In the genomic region with DNA sequence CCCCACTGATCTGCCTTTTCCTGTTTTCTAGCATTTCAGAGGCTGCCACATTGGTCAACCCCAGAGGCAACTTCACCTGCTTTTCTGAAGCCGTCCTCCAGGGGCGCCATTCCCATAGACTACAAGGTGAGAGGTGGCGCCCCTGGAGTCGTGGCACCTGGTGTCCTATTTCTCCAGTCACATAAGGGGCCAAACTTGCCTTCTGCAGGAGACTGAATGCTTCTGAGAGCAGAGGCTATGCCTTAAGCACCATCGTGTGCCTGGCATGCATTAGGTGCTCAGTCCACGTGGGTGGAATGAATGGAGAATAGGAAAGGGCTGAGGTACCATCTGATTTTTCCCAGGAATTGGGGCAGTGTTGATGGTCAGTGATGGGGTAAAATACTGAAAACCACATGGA, we compare ENCODE assay signal across 8 cellular contexts.
A peak's percentile ranks its signal among the peaks of the same experiment; 100 is the strongest.
DNase-seq lines count a peak whose midpoint lies in the region; ATAC-seq and TF ChIP-seq lines count a peak whose summit lies in the region.

No MANE protein-coding gene starts in this region.

- H3K9me3 ChIP-seq in SJCRH30 (replicated peaks) = no peaks in the 10 kb centered on the region
- H3K9me3 ChIP-seq in naive thymus-derived CD4-positive, alpha-beta T cell (ENCODE audit: control insufficient read depth in 2 of 3, low read length in 3 of 3) = no peaks in the 10 kb centered on the region

- no peak overlapping the region for H3K27ac Mint-ChIP-seq in naive thymus-derived CD4-positive, alpha-beta T cell

- CTCF ChIA-PET in naive thymus-derived CD4-positive, alpha-beta T cell (lab: Charles Lee) = no interaction called here

- no peaks in the 10 kb centered on the region for H3K36me3 ChIP-seq in SJCRH30
- no peaks in the 10 kb centered on the region for H3K36me3 ChIP-seq in naive thymus-derived CD4-positive, alpha-beta T cell (ENCODE audit: control insufficient read depth in 2 of 3, insufficient read depth in 3 of 3, low read length in 3 of 3)

- peaks cover 0 to 9% (median 3%) of the 10 kb centered on the region in 11 donors for H3K9me3 Mint-ChIP-seq in naive thymus-derived CD4-positive, alpha-beta T cell

- intact Hi-C loops in naive thymus-derived CD4-positive, alpha-beta T cell (cut with micrococcal nuclease) = no loop called here

- no peak overlapping the region for H3K27ac ChIP-seq in SJCRH30
- no peak overlapping the region for H3K27ac ChIP-seq in naive thymus-derived CD4-positive, alpha-beta T cell (ENCODE audit: low read depth, low read length)

- in situ Hi-C loops in GM13977 (cut with MboI; ENCODE audit: low pct_unique_long_range_greater_than_20kb, low sequenced_read_pairs, unreplicated experiment) (no loop called here), G401 (cut with HindIII; ENCODE audit: low sequenced_read_pairs) (no loop called here)

- DNase-seq in CD1c-positive myeloid dendritic cell (ENCODE audit: extremely low spot score) (peak; percentile 12), GM13977 (ENCODE audit: low spot score) (peak; percentile 44), SJCRH30 (peak; percentile 13 to 36), iPS-NIHi7 (ENCODE audit: extremely low spot score) (peak; percentile 90), GF-D8 (lab: John Stamatoyannopoulos, UW) (no peak), G401 (ENCODE audit: low spot score) (no peak)
- DNase-seq in naive thymus-derived CD4-positive, alpha-beta T cell = no peak

- POLR2A ChIA-PET in naive thymus-derived CD4-positive, alpha-beta T cell (lab: Charles Lee) = no interaction called here

- no peak overlapping the region for H3K4me3 Mint-ChIP-seq in naive thymus-derived CD4-positive, alpha-beta T cell

- no peaks in the 10 kb centered on the region for H3K36me3 Mint-ChIP-seq in naive thymus-derived CD4-positive, alpha-beta T cell

- no peaks in the 10 kb centered on the region for H3K4me1 ChIP-seq in SJCRH30
- H3K4me1 ChIP-seq in naive thymus-derived CD4-positive, alpha-beta T cell (ENCODE audit: control insufficient read depth in 2 of 2, insufficient read depth in 2 of 2, low read length in 2 of 2) = no peaks in the 10 kb centered on the region

- peaks cover 0 to 2% (median 0%) of the 10 kb centered on the region in 7 donors for H3K4me1 Mint-ChIP-seq in naive thymus-derived CD4-positive, alpha-beta T cell

- H3K27me3 Mint-ChIP-seq in naive thymus-derived CD4-positive, alpha-beta T cell = peaks cover 0 to 57% (median 34%) of the 10 kb centered on the region in 5 donors

- no peak overlapping the region for H3K4me3 ChIP-seq in SJCRH30
- H3K4me3 ChIP-seq in naive thymus-derived CD4-positive, alpha-beta T cell (ENCODE audit: low read length) = no peak overlapping the region

- peak; percentile 59 for TF ChIP-seq CTCF in GM13977 (IDR thresholded peaks at IDR 0.05; ENCODE audit: extremely low read depth, insufficient read depth, missing control alignments)

- ATAC-seq in naive thymus-derived CD4-positive, alpha-beta T cell = no peak
- no peak for ATAC-seq in GM21360 (IDR thresholded peaks at IDR 0.05; ENCODE audit: unreplicated experiment)

- no peaks in the 10 kb centered on the region for H3K27me3 ChIP-seq in SJCRH30
- H3K27me3 ChIP-seq in naive thymus-derived CD4-positive, alpha-beta T cell (ENCODE audit: control insufficient read depth in 2 of 2, insufficient read depth in 2 of 2, low read length in 2 of 2) = peaks cover 0 to 4% of the 10 kb centered on the region in 2 donors

Comparison
In these comparisons a context has a peak if more than half of its experiments do, and no peak if none do; other contexts are left out.
1. DNase-seq: peak in CD1c-positive myeloid dendritic cell (single experiment), GM13977 (single experiment), SJCRH30 (2 of 2) and iPS-NIHi7 (single experiment); none in GF-D8 (single experiment), naive thymus-derived CD4-positive, alpha-beta T cell (0 of 9) and G401 (single experiment).